In the genomic region with DNA sequence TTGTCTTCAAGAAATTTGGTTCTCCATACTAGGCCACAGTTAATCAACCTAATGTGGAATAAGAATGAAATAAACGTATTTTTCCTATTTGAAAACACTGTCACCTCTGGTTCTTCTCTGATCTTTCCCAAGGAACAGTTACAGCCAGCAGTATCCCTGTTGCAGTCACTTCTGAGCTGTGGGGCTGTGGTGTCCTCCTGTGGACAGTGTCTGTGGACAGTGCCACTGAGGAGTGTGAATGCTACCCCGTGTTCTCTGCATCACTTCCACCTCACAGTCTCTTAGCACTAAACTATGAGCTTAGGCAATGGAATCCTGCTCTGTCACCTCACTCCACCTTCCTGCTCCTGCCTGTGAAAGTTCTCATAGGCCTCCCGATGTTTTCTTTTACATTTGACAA, we compare ENCODE assay signal across 17 cellular contexts.
DNase-seq lines count a peak whose midpoint lies in the region; ATAC-seq and TF ChIP-seq lines count a peak whose summit lies in the region.
"Had no signal": no experiment of that assay in that cellular context is flagged by ENCODE, and none has a peak within 500 bp of the region (broad histone marks: within the 10 kb centered on the region; RNA-seq: fewer than 3 reads in every experiment).

No MANE protein-coding gene starts in this region.

- no peak overlapping the region for H4K8ac ChIP-seq in neuronal stem cell (ENCODE audit: low read depth, low read length)

- no peak overlapping the region for H2BK120ac ChIP-seq in neuronal stem cell (ENCODE audit: low read depth, low read length)

- no peak overlapping the region for H2BK15ac ChIP-seq in neuronal stem cell (ENCODE audit: low read length)

- H3K18ac ChIP-seq in neuronal stem cell (ENCODE audit: low read length), result peak overlapping the region; percentile 78

- no peaks in the 10 kb centered on the region for H3K9me2 ChIP-seq in PC-3 (replicated peaks; ENCODE audit: low read length)

- H3K36me3 ChIP-seq in PC-3 (ENCODE audit: low read depth, low read length) (no peaks in the 10 kb centered on the region), endodermal cell (ENCODE audit: control insufficient read depth, insufficient read depth, low read length) (no peaks in the 10 kb centered on the region), neuronal stem cell (replicated peaks in 1 of 2; ENCODE audit: control insufficient read depth in 2 of 2, insufficient read depth in 2 of 2, low read length in 2 of 2) (no peaks in the 10 kb centered on the region), H7 (replicated peaks; ENCODE audit: control insufficient read depth, insufficient read depth, low read length) (no peaks in the 10 kb centered on the region)
- H3K36me3 ChIP-seq: BE2C had no signal

- no peak overlapping the region for H2BK5ac ChIP-seq in neuronal stem cell (ENCODE audit: low read length)

- H3K9me3 Mint-ChIP-seq in endodermal cell, result no peaks in the 10 kb centered on the region

- no peak overlapping the region for H3K27ac ChIP-seq in PC-3 (ENCODE audit: low read length)
- H3K27ac ChIP-seq in endodermal cell (ENCODE audit: low read depth, low read length), result no peak overlapping the region
- no peak overlapping the region for H3K27ac ChIP-seq in neuronal stem cell (replicated peaks; ENCODE audit: low read length)
- H3K27ac ChIP-seq: GM23248 had no signal

- no TSS peak for BruUV-seq in PC-3 (replicated peaks; lab: Mats Ljungman, UMichigan)

- 95 to 100% methylated on average over 2 to 3 of the region's 3 CpGs for WGBS in endodermal cell (ENCODE audit: insufficient coverage in 1 of 2, insufficient read length in 1 of 2), 2 experiments
- WGBS in neuronal stem cell (ENCODE audit: extremely low coverage in 2 of 2, insufficient read length in 2 of 2, insufficient replicate concordance in 1 of 2), 2 donors, result no CpG with 5 or more reads among the region's 3 CpGs

- no peak overlapping the region for H2AK5ac ChIP-seq in neuronal stem cell (ENCODE audit: low read depth, low read length)

- H3K79me2 ChIP-seq in PC-3 (ENCODE audit: low read length), result no peaks in the 10 kb centered on the region

- H3K9me3 ChIP-seq in PC-3 (ENCODE audit: low read length) (no peaks in the 10 kb centered on the region), endodermal cell (ENCODE audit: control insufficient read depth, low read length) (no peaks in the 10 kb centered on the region), neuronal stem cell (replicated peaks in 1 of 2; ENCODE audit: control insufficient read depth in 2 of 2, insufficient read depth in 1 of 2, low read depth in 1 of 2, low read length in 2 of 2) (peaks cover 0 to 2% of the 10 kb centered on the region in 2 donors)
- H3K9me3 ChIP-seq: BE2C, Caco-2 had no signal

- TF ChIP-seq CTCF in PC-3 (conservative IDR thresholded peaks at IDR 0.05; ENCODE audit: low read depth, low read length) (no peak), endodermal cell (conservative IDR thresholded peaks at IDR 0.05) (no peak)

- no peaks in the 10 kb centered on the region for H4K20me1 ChIP-seq in PC-3 (ENCODE audit: low read length)

- CTCF ChIA-PET in PC-3 (lab: Charles Lee), result no interaction called here

- no peak overlapping the region for H3K4me3 ChIP-seq in PC-3 (ENCODE audit: low read length)
- no peak overlapping the region for H3K4me3 ChIP-seq in endodermal cell (ENCODE audit: low read length)
- peak overlapping the region in 1 of 2 donors; percentile 69 for H3K4me3 ChIP-seq in neuronal stem cell (ENCODE audit: low read length in 2 of 2)
- H3K4me3 ChIP-seq in H7 (ENCODE audit: insufficient read depth, low read depth, low read length), result no peak overlapping the region
- H3K4me3 ChIP-seq: GM23248 had no signal

- H3K4ac ChIP-seq in neuronal stem cell (ENCODE audit: low read length), result no peak overlapping the region

- ATAC-seq in PC-3, result peak; percentile 35
- ATAC-seq: HCT116, HepG2 had no signal

- no peak overlapping the region for H3K23ac ChIP-seq in neuronal stem cell (ENCODE audit: low read depth, low read length, poor library complexity)

- no peak overlapping the region for H3K4me3 Mint-ChIP-seq in endodermal cell
- H3K4me3 Mint-ChIP-seq: CD4-positive, alpha-beta T cell; HFFc6; IgD-negative memory B cell had no signal

- intact Hi-C loops in PC-3 (cut with micrococcal nuclease), result no loop called here

- H3K27me3 Mint-ChIP-seq in endodermal cell (ENCODE audit: insufficient read depth), result no peaks in the 10 kb centered on the region
- H3K27me3 Mint-ChIP-seq: CD4-positive, alpha-beta T cell; IgD-negative memory B cell had no signal

- H3K4me1 ChIP-seq in PC-3 (ENCODE audit: insufficient read depth, low read length), result no peaks in the 10 kb centered on the region
- peaks cover 8% of the 10 kb centered on the region for H3K4me1 ChIP-seq in endodermal cell (ENCODE audit: control insufficient read depth, insufficient read depth, low read length)
- peaks cover 3 to 5% of the 10 kb centered on the region in 2 donors for H3K4me1 ChIP-seq in neuronal stem cell (ENCODE audit: control insufficient read depth in 2 of 2, insufficient read depth in 1 of 2, low read depth in 1 of 2, low read length in 2 of 2)
- H3K4me1 ChIP-seq: Caco-2 had no signal

- no peak overlapping the region for H3K14ac ChIP-seq in neuronal stem cell (ENCODE audit: low read length)

- no peak for TF ChIP-seq EP300 in Ishikawa (IDR thresholded peaks at IDR 0.05; ENCODE audit: borderline replicate concordance)

- peak; percentile 6; the same call in 1 of the 2 replicates for TF ChIP-seq RAD21 in Ishikawa (IDR thresholded peaks at IDR 0.05; ENCODE audit: low read depth)

- no peaks in the 10 kb centered on the region for H3F3A ChIP-seq in PC-3 (ENCODE audit: low read length, unreplicated experiment)

- H3K27me3 ChIP-seq in PC-3 (ENCODE audit: low read length) (no peaks in the 10 kb centered on the region), endodermal cell (ENCODE audit: control insufficient read depth, insufficient read depth, low read length, poor library complexity, severe bottlenecking) (no peaks in the 10 kb centered on the region), neuronal stem cell (ENCODE audit: control insufficient read depth in 3 of 3, insufficient read depth in 3 of 3, low read depth in 1 of 3, low read length in 3 of 3) (no peaks in the 10 kb centered on the region), H7 (ENCODE audit: control insufficient read depth, insufficient read depth, low read length) (no peaks in the 10 kb centered on the region)
- H3K27me3 ChIP-seq: BE2C had no signal

- H3K4me2 ChIP-seq in PC-3 (ENCODE audit: low read length) (no peak overlapping the region), neuronal stem cell (ENCODE audit: insufficient read depth, low read length, poor library complexity, severe bottlenecking) (no peak overlapping the region)

- H2AFZ ChIP-seq in PC-3 (ENCODE audit: low read length), result no peak overlapping the region
- H2AFZ ChIP-seq in neuronal stem cell (ENCODE audit: low read length), result peak overlapping the region; percentile 43
- H2AFZ ChIP-seq: GM23248 had no signal

- H2BK12ac ChIP-seq in neuronal stem cell (ENCODE audit: low read length), result no peak overlapping the region

- H3K4me1 Mint-ChIP-seq in endodermal cell, result peaks cover 40% of the 10 kb centered on the region
- H3K4me1 Mint-ChIP-seq: IgD-negative memory B cell had no signal

- DNase-seq in PC-3 (no peak), endodermal cell (peak; percentile 48), neuronal stem cell (ENCODE audit: low spot score) (no peak), dedifferentiated amniotic fluid mesenchymal stem cell (ENCODE audit: extremely low spot score) (no peak), NCI-H1092 treated with DMSO at 0.1 percent for 48 hours (lab: John Stamatoyannopoulos, UW) (no peak), H7 (no peak)
- DNase-seq: BE2C; C1 segment of cervical spinal cord; Caco-2; CD4-positive, alpha-beta T cell; GDM1; GM23248; HFFc6 had no signal

- no peak overlapping the region for H3K27ac Mint-ChIP-seq in endodermal cell
- H3K27ac Mint-ChIP-seq: CD4-positive, alpha-beta T cell; HFFc6; IgD-negative memory B cell had no signal

- H3K79me1 ChIP-seq in neuronal stem cell (ENCODE audit: low read depth, low read length), result no peaks in the 10 kb centered on the region

- no peak overlapping the region for H4K91ac ChIP-seq in neuronal stem cell (ENCODE audit: low read depth, low read length, poor library complexity)

- POLR2A ChIA-PET in PC-3 (lab: Charles Lee; ENCODE audit: unreplicated experiment), result no interaction called here

- H3K9ac ChIP-seq in PC-3 (ENCODE audit: low read length) (no peak overlapping the region), endodermal cell (ENCODE audit: extremely low read depth, low read length, poor library complexity, severe bottlenecking) (no peak overlapping the region), neuronal stem cell (ENCODE audit: low read depth, low read length, poor library complexity) (no peak overlapping the region)
- H3K9ac ChIP-seq: GM23248 had no signal

- H3K36me3 Mint-ChIP-seq in endodermal cell (ENCODE audit: low read depth), result no peaks in the 10 kb centered on the region
- H3K36me3 Mint-ChIP-seq: IgD-negative memory B cell had no signal

TF ChIP-seq in Ishikawa, 13 proteins besides CTCF, POLR2A, EP300 and RAD21:
- TF ChIP-seq CEBPB (IDR thresholded peaks at IDR 0.05), result no peak
- TF ChIP-seq, protein P1, sequence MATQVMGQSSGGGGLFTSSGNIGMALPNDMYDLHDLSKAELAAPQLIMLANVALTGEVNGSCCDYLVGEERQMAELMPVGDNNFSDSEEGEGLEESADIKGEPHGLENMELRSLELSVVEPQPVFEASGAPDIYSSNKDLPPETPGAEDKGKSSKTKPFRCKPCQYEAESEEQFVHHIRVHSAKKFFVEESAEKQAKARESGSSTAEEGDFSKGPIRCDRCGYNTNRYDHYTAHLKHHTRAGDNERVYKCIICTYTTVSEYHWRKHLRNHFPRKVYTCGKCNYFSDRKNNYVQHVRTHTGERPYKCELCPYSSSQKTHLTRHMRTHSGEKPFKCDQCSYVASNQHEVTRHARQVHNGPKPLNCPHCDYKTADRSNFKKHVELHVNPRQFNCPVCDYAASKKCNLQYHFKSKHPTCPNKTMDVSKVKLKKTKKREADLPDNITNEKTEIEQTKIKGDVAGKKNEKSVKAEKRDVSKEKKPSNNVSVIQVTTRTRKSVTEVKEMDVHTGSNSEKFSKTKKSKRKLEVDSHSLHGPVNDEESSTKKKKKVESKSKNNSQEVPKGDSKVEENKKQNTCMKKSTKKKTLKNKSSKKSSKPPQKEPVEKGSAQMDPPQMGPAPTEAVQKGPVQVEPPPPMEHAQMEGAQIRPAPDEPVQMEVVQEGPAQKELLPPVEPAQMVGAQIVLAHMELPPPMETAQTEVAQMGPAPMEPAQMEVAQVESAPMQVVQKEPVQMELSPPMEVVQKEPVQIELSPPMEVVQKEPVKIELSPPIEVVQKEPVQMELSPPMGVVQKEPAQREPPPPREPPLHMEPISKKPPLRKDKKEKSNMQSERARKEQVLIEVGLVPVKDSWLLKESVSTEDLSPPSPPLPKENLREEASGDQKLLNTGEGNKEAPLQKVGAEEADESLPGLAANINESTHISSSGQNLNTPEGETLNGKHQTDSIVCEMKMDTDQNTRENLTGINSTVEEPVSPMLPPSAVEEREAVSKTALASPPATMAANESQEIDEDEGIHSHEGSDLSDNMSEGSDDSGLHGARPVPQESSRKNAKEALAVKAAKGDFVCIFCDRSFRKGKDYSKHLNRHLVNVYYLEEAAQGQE (IDR thresholded peaks at IDR 0.05; ENCODE audit: low read depth), result no peak
